Comparison of ENCODE assay signal across 8 cellular contexts in the genomic region with DNA sequence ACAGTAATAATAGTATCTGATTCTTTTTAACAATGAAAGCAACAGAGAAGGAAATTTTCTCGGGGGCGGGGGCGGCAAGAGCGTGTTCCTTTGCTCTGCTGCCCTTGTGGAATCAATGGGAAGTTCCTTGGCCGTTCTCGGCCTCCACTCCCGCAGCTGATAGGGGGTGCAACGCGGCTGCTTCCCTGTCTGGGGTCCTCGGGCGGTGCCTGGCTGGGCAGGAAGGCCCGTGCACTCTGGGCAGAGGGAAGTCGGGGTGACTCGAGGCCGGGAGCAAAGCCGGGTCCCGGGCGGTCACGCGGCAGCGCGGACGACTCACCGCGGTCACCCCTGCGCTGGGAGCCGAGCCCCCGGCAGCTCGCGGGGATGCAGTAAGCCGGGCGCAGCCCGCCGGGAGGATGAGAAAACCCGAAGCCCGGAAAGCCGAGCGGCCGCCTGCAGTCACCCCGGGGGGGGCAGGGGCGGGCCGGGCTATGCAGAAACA.
A peak's percentile ranks its signal among the peaks of the same experiment; 100 is the strongest.
DNase-seq lines count a peak whose midpoint lies in the region; ATAC-seq and TF ChIP-seq lines count a peak whose summit lies in the region.

No MANE protein-coding gene starts in this region.

- ATAC-seq in GM19035 (IDR thresholded peaks at IDR 0.05; ENCODE audit: unreplicated experiment), result no peak

- H3K27me3 ChIP-seq in DOHH2 (ENCODE audit: control insufficient read depth, low read length) (no peaks in the 10 kb centered on the region), HUES6 (ENCODE audit: control insufficient read depth, insufficient read depth, low read length) (peaks cover 2% of the 10 kb centered on the region; the same call in 1 of the 2 replicates), duodenal mucosa (ENCODE audit: control insufficient read depth in 1 of 2, insufficient read depth in 2 of 2, low read length in 2 of 2) (peaks cover 30 to 39% of the 10 kb centered on the region in 2 donors), neutrophil (peaks cover 97% of the 10 kb centered on the region)

- H3K36me3 ChIP-seq in DOHH2 (ENCODE audit: control insufficient read depth, low read length), result peaks cover 65% of the 10 kb centered on the region
- peaks cover 7% of the 10 kb centered on the region for H3K36me3 ChIP-seq in HUES6 (ENCODE audit: control insufficient read depth, insufficient read depth, low read length)
- H3K36me3 ChIP-seq in duodenal mucosa (ENCODE audit: control insufficient read depth in 1 of 2, insufficient read depth in 2 of 2, low read length in 2 of 2), result no peaks in the 10 kb centered on the region
- H3K36me3 ChIP-seq in neutrophil, result no peaks in the 10 kb centered on the region

- no peaks in the 10 kb centered on the region for H3K9me2 ChIP-seq in DOHH2 (replicated peaks; ENCODE audit: control insufficient read depth, low read length)

- H3K4me1 ChIP-seq in DOHH2 (ENCODE audit: control insufficient read depth, low read length) (peaks cover 41% of the 10 kb centered on the region), HUES6 (ENCODE audit: control insufficient read depth, insufficient read depth, low read length) (peaks cover 23% of the 10 kb centered on the region), duodenal mucosa (ENCODE audit: control insufficient read depth in 1 of 2, insufficient read depth in 2 of 2, low read length in 2 of 2) (peaks cover 5 to 20% of the 10 kb centered on the region in 2 donors), neutrophil (ENCODE audit: control insufficient read depth in 1 of 2, insufficient read depth in 1 of 2, low read depth in 1 of 2, low read length in 1 of 2) (peaks cover 14 to 28% of the 10 kb centered on the region in 2 experiments)

- H3K9ac ChIP-seq in HUES6 (ENCODE audit: low read length) (peak overlapping the region; percentile 56), duodenal mucosa (ENCODE audit: low read depth in 1 of 2, low read length in 2 of 2) (peak overlapping the region in 1 of 2 donors; percentile 32)

- TF ChIP-seq CTCF in DOHH2 (IDR thresholded peaks at IDR 0.05; ENCODE audit: low read depth, low read length, poor library complexity, severe bottlenecking), result peak; percentile 24
- TF ChIP-seq CTCF in neutrophil (IDR thresholded peaks at IDR 0.05), result no peak

- H3F3A ChIP-seq in DOHH2 (ENCODE audit: control insufficient read depth, insufficient read depth), result peaks cover 17% of the 10 kb centered on the region

- no peak for DNase-seq in NCI-H146 (lab: John Stamatoyannopoulos, UW)
- DNase-seq in ecto neural progenitor cell (ENCODE audit: low spot score), result no peak
- DNase-seq in NCI-H1694 (lab: John Stamatoyannopoulos, UW), result no peak

- peak overlapping the region; percentile 86 for H3K27ac ChIP-seq in DOHH2 (ENCODE audit: low read depth, low read length)
- H3K27ac ChIP-seq in HUES6 (ENCODE audit: low read depth, low read length), result no peak overlapping the region
- H3K27ac ChIP-seq in duodenal mucosa (ENCODE audit: low read depth, low read length), result no peak overlapping the region
- H3K27ac ChIP-seq in neutrophil, result no peak overlapping the region

- H3K4me3 ChIP-seq in DOHH2 (ENCODE audit: low read length) (peak overlapping the region; percentile 90), HUES6 (ENCODE audit: low read depth, low read length) (peak overlapping the region; percentile 76), duodenal mucosa (ENCODE audit: low read depth in 1 of 2, low read length in 2 of 2) (peak overlapping the region; percentile 50 to 52), neutrophil (ENCODE audit: low read depth in 1 of 2, low read length in 1 of 2) (peak overlapping the region; percentile 57 to 77)

- H3K9me3 ChIP-seq in DOHH2 (ENCODE audit: control insufficient read depth, insufficient read depth, low read length) (no peaks in the 10 kb centered on the region), HUES6 (ENCODE audit: control insufficient read depth, insufficient read depth, low read depth, low read length) (no peaks in the 10 kb centered on the region), duodenal mucosa (ENCODE audit: control insufficient read depth in 1 of 2, low read length in 2 of 2) (no peaks in the 10 kb centered on the region), neutrophil (no peaks in the 10 kb centered on the region)

- peak overlapping the region; percentile 84 for H3K4me2 ChIP-seq in DOHH2 (ENCODE audit: low read length)

- H3K79me2 ChIP-seq in DOHH2 (ENCODE audit: control insufficient read depth, low read length), result peaks cover 84% of the 10 kb centered on the region

- H4K20me1 ChIP-seq in DOHH2 (ENCODE audit: control insufficient read depth, insufficient read depth, low read depth, low read length), result peaks cover 14% of the 10 kb centered on the region
